Comparison of ENCODE assay signal across 16 cellular contexts in the genomic region with DNA sequence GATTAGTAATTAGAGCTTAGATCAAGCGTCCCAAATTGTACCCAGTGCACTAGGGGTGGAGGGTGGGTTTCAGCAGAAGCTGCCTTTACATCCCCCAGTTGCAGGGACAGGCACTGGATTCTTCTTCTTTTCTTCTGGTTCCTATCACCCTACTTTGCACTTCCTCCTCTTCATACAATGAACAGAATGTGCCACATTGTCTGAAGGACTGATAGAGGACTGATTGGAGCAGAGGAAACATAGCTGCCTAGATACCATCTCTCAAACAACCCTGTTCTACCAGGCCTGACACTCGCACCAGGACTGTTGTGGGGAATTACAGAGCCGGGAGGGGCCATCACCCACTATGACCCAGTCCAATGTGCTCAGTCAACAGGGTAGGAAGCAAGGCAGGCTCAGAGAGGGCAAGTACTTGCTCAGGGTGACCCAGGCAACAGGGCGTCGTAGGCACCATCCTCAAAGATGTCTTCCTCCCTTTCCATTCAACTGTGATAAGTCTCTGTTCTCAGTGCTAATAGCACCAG. TPM values are rescaled to one million over a fixed set of nuclear protein-coding genes. Genes with fewer than 3 reads are reported as not detected.
DNase-seq lines count a peak whose midpoint lies in the region; ATAC-seq and TF ChIP-seq lines count a peak whose summit lies in the region.
"Had no signal": no experiment of that assay in that cellular context is flagged by ENCODE, and none has a peak within 500 bp of the region (broad histone marks: within the 10 kb centered on the region; RNA-seq: fewer than 3 reads in every experiment).

No MANE protein-coding gene starts in this region.

- peak overlapping the region; percentile 93 to 99 (median 97) for H3K27ac Mint-ChIP-seq in CD8-positive, alpha-beta memory T cell
- peak overlapping the region; percentile 80 for H3K27ac Mint-ChIP-seq in activated CD8-positive, alpha-beta T cell treated with anti-CD3 and anti-CD28 coated beads, Interleukin-2, amount 10 ng/mL, durations not matched to agents 7 days and 5 days
- H3K27ac Mint-ChIP-seq: nephron progenitor cell had no signal

- POLR2A ChIA-PET in CD8-positive, alpha-beta memory T cell (lab: Charles Lee): interaction anchor here (0.6 to 16.5 kb wide), 4 partner anchors 12 to 40 kb away, joined by 3 to 290 read pairs (median 6); no protein-coding TSS in a partner anchor
- POLR2A ChIA-PET in activated CD8-positive, alpha-beta T cell treated with anti-CD3 and anti-CD28 coated beads, Interleukin-2, amount 10 ng/mL, durations not matched to agents 7 days and 5 days (lab: Charles Lee): interaction anchor here (1.0 to 23.3 kb wide), 7 partner anchors 11 to 47 kb away, joined by 3 to 898 read pairs (median 37); no protein-coding TSS in a partner anchor

- no peak for ATAC-seq in activated CD8-positive, alpha-beta T cell treated with anti-CD3 and anti-CD28 coated beads, Interleukin-2, amount 10 ng/mL, durations not matched to agents 7 days and 5 days
- ATAC-seq in lower lobe of right lung (no peak), HG03571 (IDR thresholded peaks at IDR 0.05; ENCODE audit: unreplicated experiment) (no peak)

- no peaks in the 10 kb centered on the region; the same call in 1 of the 2 replicates for H3K9me3 ChIP-seq in BLaER1
- H3K9me3 ChIP-seq in CD8-positive, alpha-beta memory T cell (ENCODE audit: low read length): no peaks in the 10 kb centered on the region
- no peaks in the 10 kb centered on the region for H3K9me3 ChIP-seq in lower lobe of right lung

- H3K36me3 ChIP-seq in BLaER1 (peaks cover 66% of the 10 kb centered on the region), lower lobe of right lung (peaks cover 51% of the 10 kb centered on the region)
- H3K36me3 ChIP-seq in CD8-positive, alpha-beta memory T cell (ENCODE audit: insufficient read depth, low read length): peaks cover 69% of the 10 kb centered on the region

- no peak overlapping the region for H3K9ac ChIP-seq in BLaER1

- peaks cover 48 to 97% (median 61%) of the 10 kb centered on the region in 3 donors for H3K36me3 Mint-ChIP-seq in CD8-positive, alpha-beta memory T cell
- H3K36me3 Mint-ChIP-seq in activated CD8-positive, alpha-beta T cell treated with anti-CD3 and anti-CD28 coated beads, Interleukin-2, amount 10 ng/mL, durations not matched to agents 7 days and 5 days (ENCODE audit: low read depth): peaks cover 100% of the 10 kb centered on the region

- peak overlapping the region; percentile 33 for H3K4me2 ChIP-seq in BLaER1

- H3K4me1 Mint-ChIP-seq in CD8-positive, alpha-beta memory T cell: peaks cover 79 to 88% (median 84%) of the 10 kb centered on the region in 3 donors
- H3K4me1 Mint-ChIP-seq in activated CD8-positive, alpha-beta T cell treated with anti-CD3 and anti-CD28 coated beads, Interleukin-2, amount 10 ng/mL, durations not matched to agents 7 days and 5 days (ENCODE audit: low read depth): peaks cover 77% of the 10 kb centered on the region
- H3K4me1 Mint-ChIP-seq: nephron progenitor cell had no signal

- no peak for DNase-seq in CD8-positive, alpha-beta memory T cell
- DNase-seq in activated CD8-positive, alpha-beta T cell treated with anti-CD3 and anti-CD28 coated beads, Interleukin-2, amount 10 ng/mL, durations not matched to agents 7 days and 5 days: no peak
- DNase-seq in lower lobe of right lung (no peak), NCI-H146 treated with DMSO at 0.1 percent for 48 hours (lab: John Stamatoyannopoulos, UW; ENCODE audit: unreplicated experiment) (no peak), anterior cingulate cortex (lab: John Stamatoyannopoulos, UW) (no peak)
- DNase-seq in stimulated activated naive CD4-positive, alpha-beta T cell treated with Interleukin-2 at 50 U/mL for 16 hours (lab: John Stamatoyannopoulos, UW): no peak
- DNase-seq: activated CD4-positive, alpha-beta T cell treated with anti-CD3 and anti-CD28 coated beads for 48 hours; activated gamma-delta T cell treated with Interleukin-2 at 50 U/mL for 16 hours; Karpas-422; NCI-H146; nephron progenitor cell had no signal

- H3K4me3 ChIP-seq in BLaER1 (no peak overlapping the region), lower lobe of right lung (no peak overlapping the region)
- peak overlapping the region; percentile 23 for H3K4me3 ChIP-seq in CD8-positive, alpha-beta memory T cell (ENCODE audit: low read length)

- intact Hi-C loops in lower lobe of right lung (cut with DNase I): no loop called here

- no peaks in the 10 kb centered on the region for H3K27me3 Mint-ChIP-seq in CD8-positive, alpha-beta memory T cell
- no peaks in the 10 kb centered on the region for H3K27me3 Mint-ChIP-seq in activated CD8-positive, alpha-beta T cell treated with anti-CD3 and anti-CD28 coated beads, Interleukin-2, amount 10 ng/mL, durations not matched to agents 7 days and 5 days (ENCODE audit: low read depth)

- no peak overlapping the region for H3K27ac ChIP-seq in BLaER1
- H3K27ac ChIP-seq in CD8-positive, alpha-beta memory T cell (ENCODE audit: low read depth, low read length): no peak overlapping the region
- peak overlapping the region; percentile 13 for H3K27ac ChIP-seq in lower lobe of right lung

- H3K4me1 ChIP-seq in BLaER1 (peaks cover 93% of the 10 kb centered on the region), lower lobe of right lung (peaks cover 70% of the 10 kb centered on the region)
- H3K4me1 ChIP-seq in CD8-positive, alpha-beta memory T cell (ENCODE audit: insufficient read depth, low read length): peaks cover 82% of the 10 kb centered on the region

- no peak for TF ChIP-seq CTCF in lower lobe of right lung (IDR thresholded peaks at IDR 0.05)

- CTCF ChIA-PET in CD8-positive, alpha-beta memory T cell (lab: Charles Lee): interaction anchor here (4.9 to 22.4 kb wide), 6 partner anchors 9 to 66 kb away, joined by 25 to 292 read pairs (median 68); no protein-coding TSS in a partner anchor
- CTCF ChIA-PET in activated CD8-positive, alpha-beta T cell treated with anti-CD3 and anti-CD28 coated beads, Interleukin-2, amount 10 ng/mL, durations not matched to agents 7 days and 5 days (lab: Charles Lee): interaction anchor here (1.3 to 16.1 kb wide), 9 partner anchors 9 to 65 kb away, joined by 4 to 324 read pairs (median 69); no protein-coding TSS in a partner anchor

- peak overlapping the region; percentile 98 to 100 (median 99) for H3K4me3 Mint-ChIP-seq in CD8-positive, alpha-beta memory T cell
- peak overlapping the region; percentile 96 for H3K4me3 Mint-ChIP-seq in activated CD8-positive, alpha-beta T cell treated with anti-CD3 and anti-CD28 coated beads, Interleukin-2, amount 10 ng/mL, durations not matched to agents 7 days and 5 days
- H3K4me3 Mint-ChIP-seq: nephron progenitor cell had no signal

- H3K9me3 Mint-ChIP-seq in CD8-positive, alpha-beta memory T cell: no peaks in the 10 kb centered on the region
- no peaks in the 10 kb centered on the region for H3K9me3 Mint-ChIP-seq in activated CD8-positive, alpha-beta T cell treated with anti-CD3 and anti-CD28 coated beads, Interleukin-2, amount 10 ng/mL, durations not matched to agents 7 days and 5 days (ENCODE audit: insufficient read depth)

- H3K27me3 ChIP-seq in BLaER1: no peaks in the 10 kb centered on the region
- H3K27me3 ChIP-seq in CD8-positive, alpha-beta memory T cell (ENCODE audit: insufficient read depth, low read length, poor library complexity, severe bottlenecking): no peaks in the 10 kb centered on the region
- no peaks in the 10 kb centered on the region for H3K27me3 ChIP-seq in lower lobe of right lung (ENCODE audit: low read depth)

- peaks cover 87% of the 10 kb centered on the region for H4K20me1 ChIP-seq in BLaER1

RNA-seq across cellular contexts. Expression of a gene that starts 6.2 kb away (rescaled TPM):
- 100 to 1,000 TPM; 219 to 224 TPM for total RNA-seq in CD8-positive, alpha-beta memory T cell
- polyA plus RNA-seq in CD8-positive, alpha-beta memory T cell: 288 TPM
- total RNA-seq in activated CD8-positive, alpha-beta T cell treated with anti-CD3 and anti-CD28 coated beads, Interleukin-2, amount 10 ng/mL, durations not matched to agents 7 days and 5 days: 100 to 1,000 TPM; 386 TPM
- 82.9 TPM for total RNA-seq in lower lobe of right lung
- total RNA-seq: fibroblast of lung had no signal
- polyA plus RNA-seq: fibroblast of lung, keratinocyte had no signal

RNA-seq across cellular contexts. Expression of a gene that starts 58.6 kb away (rescaled TPM):
- not detected for total RNA-seq in CD8-positive, alpha-beta memory T cell
- polyA plus RNA-seq in CD8-positive, alpha-beta memory T cell: 0.99 TPM
- not detected for total RNA-seq in activated CD8-positive, alpha-beta T cell treated with anti-CD3 and anti-CD28 coated beads, Interleukin-2, amount 10 ng/mL, durations not matched to agents 7 days and 5 days
- not detected for total RNA-seq in lower lobe of right lung
- total RNA-seq: fibroblast of lung; T-helper 1 cell treated with Interleukin-12 subunit alpha and Interleukin-12 subunit beta and Interleukin-4 antibody, amounts not matched to agents 30 ng/mL and 1 ng/mL, for 36 hours had no signal
- polyA plus RNA-seq: fibroblast of lung, keratinocyte had no signal
